In genomic region chr10:72229261-72230251, GRCh38 we compare ENCODE assay signal across 11 cellular contexts. TPM values are rescaled to one million over a fixed set of nuclear protein-coding genes. Genes with fewer than 3 reads are reported as not detected.
A peak's percentile ranks its signal among the peaks of the same experiment; 100 is the strongest.
DNase-seq lines count a peak whose midpoint lies in the region; ATAC-seq and TF ChIP-seq lines count a peak whose summit lies in the region.
"Had no signal": no experiment of that assay in that cellular context is flagged by ENCODE, and none has a peak within 500 bp of the region (broad histone marks: within the 10 kb centered on the region; RNA-seq: fewer than 3 reads in every experiment).

No MANE protein-coding gene starts in this region.

- H3K9me3 Mint-ChIP-seq in activated CD4-positive, alpha-beta memory T cell treated with anti-CD3 and anti-CD28 coated beads, Interleukin-2, amount 10 ng/mL, durations not matched to agents 7 days and 5 days: no peaks in the 10 kb centered on the region

- TF ChIP-seq POLR2A in spleen (IDR thresholded peaks at IDR 0.05): no peak

- H3K27me3 ChIP-seq in heart right ventricle (no peaks in the 10 kb centered on the region), spleen (replicated peaks in 1 of 7) (no peaks in the 10 kb centered on the region)
- H3K27me3 ChIP-seq: testis had no signal

- H3K36me3 Mint-ChIP-seq in activated CD4-positive, alpha-beta memory T cell treated with anti-CD3 and anti-CD28 coated beads, Interleukin-2, amount 10 ng/mL, durations not matched to agents 7 days and 5 days (ENCODE audit: low read depth): peaks cover 42% of the 10 kb centered on the region

- TF ChIP-seq CTCF in heart right ventricle (IDR thresholded peaks at IDR 0.05) (no peak), spleen (IDR thresholded peaks at IDR 0.05 in 8 of 11, conservative IDR thresholded peaks at IDR 0.05 in 3 of 11) (no peak)

- intact Hi-C loops in heart right ventricle (cut with DNase I): loop anchor here in 7 of 10 donors (5.0 to 10.0 kb wide), 9 partner anchors 95 to 275 kb away; partner anchors contain the start of gene CHST3 (in 1 of the 7)
- intact Hi-C loops in spleen (cut with DNase I; ENCODE audit: low total_unique reads): no loop called here

- H3K27ac ChIP-seq in heart right ventricle: peak overlapping the region in 7 of 10 donors; percentile 24 to 69 (median 36)
- H3K27ac ChIP-seq in spleen: peak overlapping the region in 6 of 8 donors; percentile 39 to 78 (median 46)
- H3K27ac ChIP-seq: WERI-Rb-1 had no signal

- no peak overlapping the region for H3K4me3 Mint-ChIP-seq in activated CD4-positive, alpha-beta memory T cell treated with anti-CD3 and anti-CD28 coated beads, Interleukin-2, amount 10 ng/mL, durations not matched to agents 7 days and 5 days

- no peak overlapping the region for H3K4me3 ChIP-seq in heart right ventricle
- H3K4me3 ChIP-seq in spleen: no peak overlapping the region
- H3K4me3 ChIP-seq: testis had no signal

- DNase-seq in NCI-H1417 (lab: John Stamatoyannopoulos, UW): peak; percentile 38 to 86 (median 59)
- DNase-seq in activated CD4-positive, alpha-beta memory T cell treated with anti-CD3 and anti-CD28 coated beads, Interleukin-2, amount 10 ng/mL, durations not matched to agents 7 days and 5 days: no peak
- DNase-seq in heart right ventricle: no peak
- DNase-seq in spleen: no peak
- DNase-seq in RPMI8226: no peak
- DNase-seq: NCI-H1048, testis, WERI-Rb-1 had no signal

- H3K36me3 ChIP-seq in heart right ventricle (peaks cover 0 to 98% (median 25%) of the 10 kb centered on the region in 9 donors), spleen (peaks cover 0 to 95% (median 57%) of the 10 kb centered on the region in 6 donors)

- 55 to 58% methylated on average over 8 of the region's 8 CpGs for WGBS in heart right ventricle, 2 donors
- 52 to 80% (median 66%) methylated on average over 8 of the region's 8 CpGs for WGBS in spleen, 5 donors

- peak in 3 of 8 donors; percentile 38 to 48 (median 45) for ATAC-seq in heart right ventricle
- no peak for ATAC-seq in GM18498 (IDR thresholded peaks at IDR 0.05; ENCODE audit: unreplicated experiment)
- no peak for ATAC-seq in GM21381 (IDR thresholded peaks at IDR 0.05; ENCODE audit: unreplicated experiment)
- no peak for ATAC-seq in HG03025 (IDR thresholded peaks at IDR 0.05; ENCODE audit: low FRiP score, unreplicated experiment)

- H3K27ac Mint-ChIP-seq in activated CD4-positive, alpha-beta memory T cell treated with anti-CD3 and anti-CD28 coated beads, Interleukin-2, amount 10 ng/mL, durations not matched to agents 7 days and 5 days: peak overlapping the region; percentile 27

- H3K9me3 ChIP-seq in heart right ventricle (no peaks in the 10 kb centered on the region), spleen (no peaks in the 10 kb centered on the region)
- H3K9me3 ChIP-seq: testis had no signal

- no peaks in the 10 kb centered on the region for H3K27me3 Mint-ChIP-seq in activated CD4-positive, alpha-beta memory T cell treated with anti-CD3 and anti-CD28 coated beads, Interleukin-2, amount 10 ng/mL, durations not matched to agents 7 days and 5 days

- H3K4me1 ChIP-seq in heart right ventricle: peaks cover 0 to 41% (median 25%) of the 10 kb centered on the region in 9 donors
- peaks cover 29 to 84% (median 62%) of the 10 kb centered on the region in 6 donors for H3K4me1 ChIP-seq in spleen

- H3K4me1 Mint-ChIP-seq in activated CD4-positive, alpha-beta memory T cell treated with anti-CD3 and anti-CD28 coated beads, Interleukin-2, amount 10 ng/mL, durations not matched to agents 7 days and 5 days: peaks cover 31% of the 10 kb centered on the region

- CTCF ChIA-PET in activated CD4-positive, alpha-beta memory T cell treated with anti-CD3 and anti-CD28 coated beads, Interleukin-2, amount 10 ng/mL, durations not matched to agents 7 days and 5 days (lab: Charles Lee): interaction anchor here (0.6 to 2.4 kb wide), 12 partner anchors 9 to 336 kb away, joined by 3 to 10 read pairs (median 5); partner anchors contain the start of gene DDIT4

- POLR2A ChIA-PET in activated CD4-positive, alpha-beta memory T cell treated with anti-CD3 and anti-CD28 coated beads, Interleukin-2, amount 10 ng/mL, durations not matched to agents 7 days and 5 days (lab: Charles Lee): interaction anchor here (1.7 to 2.6 kb wide), 3 partner anchors 13 to 44 kb away, joined by 6 to 11 read pairs (median 8); partner anchors contain the start of genes ANAPC16, ASCC1 and DDIT4

RNA-seq across cellular contexts. Expression of gene ASCC1, which starts 13.5 kb away (rescaled TPM):
- total RNA-seq in activated CD4-positive, alpha-beta memory T cell treated with anti-CD3 and anti-CD28 coated beads, Interleukin-2, amount 10 ng/mL, durations not matched to agents 7 days and 5 days: 10 to 100 TPM; 35.5 to 36.2 TPM
- 10 to 100 TPM; 25.2 to 40.5 (median 33.0) TPM for total RNA-seq in heart right ventricle
- polyA plus RNA-seq in heart right ventricle: 10 to 100 TPM in 1 of 2 donors, 1 to 10 TPM in 1; 8.4 to 35.8 TPM
- 10 to 100 TPM; 23.7 to 41.7 (median 37.9) TPM for total RNA-seq in spleen
- polyA plus RNA-seq in spleen: 10 to 100 TPM; 11.9 to 22.0 (median 18.4) TPM

RNA-seq across cellular contexts. Expression of gene ANAPC16, which starts 13.7 kb away (rescaled TPM):
- 100 to 1,000 TPM in 1 of 2 experiments, 10 to 100 TPM in 1; 94.2 to 101 TPM for total RNA-seq in activated CD4-positive, alpha-beta memory T cell treated with anti-CD3 and anti-CD28 coated beads, Interleukin-2, amount 10 ng/mL, durations not matched to agents 7 days and 5 days
- total RNA-seq in heart right ventricle: 100 to 1,000 TPM; 181 to 246 (median 221) TPM
- 100 to 1,000 TPM; 129 to 149 TPM for polyA plus RNA-seq in heart right ventricle
- total RNA-seq in spleen: 100 to 1,000 TPM in 3 of 7 donors, 10 to 100 TPM in 4; 70.8 to 115 (median 97.2) TPM
- polyA plus RNA-seq in spleen: 100 to 1,000 TPM; 182 to 239 (median 224) TPM

RNA-seq across cellular contexts. Expression of gene DDIT4, which starts 44.2 kb away (rescaled TPM):
- 100 to 1,000 TPM; 475 to 481 TPM for total RNA-seq in activated CD4-positive, alpha-beta memory T cell treated with anti-CD3 and anti-CD28 coated beads, Interleukin-2, amount 10 ng/mL, durations not matched to agents 7 days and 5 days
- 100 to 1,000 TPM in 1 of 10 donors, 10 to 100 TPM in 9; 13.6 to 102 (median 30.2) TPM for total RNA-seq in heart right ventricle
- 100 to 1,000 TPM in 1 of 2 donors, 10 to 100 TPM in 1; 64.7 to 135 TPM for polyA plus RNA-seq in heart right ventricle
- 100 to 1,000 TPM; 103 to 308 (median 249) TPM for total RNA-seq in spleen
- 100 to 1,000 TPM in 2 of 3 donors, 10 to 100 TPM in 1; 99.3 to 247 (median 209) TPM for polyA plus RNA-seq in spleen

Comparison
In these comparisons a context has a peak if more than half of its experiments do, and no peak if none do; other contexts are left out.
1. DNase-seq: peak in NCI-H1417 (3 of 3); none in activated CD4-positive, alpha-beta memory T cell treated with anti-CD3 and anti-CD28 coated beads, Interleukin-2, amount 10 ng/mL, durations not matched to agents 7 days and 5 days (single experiment), heart right ventricle (0 of 2), spleen (single experiment) and RPMI8226 (single experiment).